ENCODE assay signal across 17 cellular contexts in the genomic region with DNA sequence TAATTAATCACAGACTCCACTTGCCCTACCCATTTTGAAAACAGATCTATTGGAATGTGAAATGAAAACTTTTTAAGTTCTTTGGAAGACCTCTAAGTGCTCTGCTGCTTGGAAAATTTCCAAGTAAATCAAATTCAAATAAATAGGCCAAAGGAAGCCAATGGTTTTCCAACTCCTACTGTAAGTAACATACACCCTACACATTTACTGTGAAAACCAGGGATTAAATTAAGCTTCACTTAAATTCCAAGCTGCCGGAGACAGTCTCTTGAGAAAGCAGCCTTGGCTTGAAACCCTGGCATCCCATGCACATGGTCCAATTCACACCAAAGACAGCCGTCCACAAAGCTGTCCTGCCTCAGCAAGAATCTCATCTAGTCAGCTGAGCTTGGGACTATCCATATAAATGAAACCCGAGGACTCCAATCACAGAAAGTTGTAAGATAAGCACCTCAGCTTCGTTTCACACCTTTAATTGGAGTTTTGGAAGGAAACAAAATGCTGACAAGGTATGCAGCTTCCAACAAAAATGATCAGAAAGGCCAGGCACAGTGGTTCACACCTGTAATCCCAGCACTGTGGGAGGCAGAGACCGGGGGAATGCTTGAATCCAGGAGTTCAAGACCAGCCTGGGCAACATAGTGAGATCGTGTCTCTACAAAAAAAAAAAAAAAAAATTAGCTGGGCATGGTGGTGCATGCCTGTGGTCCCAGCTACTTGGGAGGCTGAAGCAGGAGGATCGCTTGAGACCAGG.
A peak's percentile ranks its signal among the peaks of the same experiment; 100 is the strongest.
DNase-seq lines count a peak whose midpoint lies in the region; ATAC-seq and TF ChIP-seq lines count a peak whose summit lies in the region.
"Had no signal": no experiment of that assay in that cellular context is flagged by ENCODE, and none has a peak within 500 bp of the region (broad histone marks: within the 10 kb centered on the region; RNA-seq: fewer than 3 reads in every experiment).

No MANE protein-coding gene starts in this region.

- POLR2A ChIA-PET in HCT116 (lab: Charles Lee): interaction anchor here (1.0 to 1.3 kb wide), 2 partner anchors 19 to 35 kb away, joined by 3 read pairs; no protein-coding TSS in a partner anchor

- H3K9me2 ChIP-seq in HCT116 (ENCODE audit: insufficient read depth): no peaks in the 10 kb centered on the region

- no peaks in the 10 kb centered on the region for H3K27me3 ChIP-seq in HCT116 (ENCODE audit: insufficient read depth, low read length)
- no peaks in the 10 kb centered on the region for H3K27me3 ChIP-seq in left lung
- no peaks in the 10 kb centered on the region for H3K27me3 ChIP-seq in thymus (ENCODE audit: control insufficient read depth, insufficient read depth)
- H3K27me3 ChIP-seq in spleen (replicated peaks in 1 of 7): no peaks in the 10 kb centered on the region
- H3K27me3 ChIP-seq: cardiac muscle cell, dorsolateral prefrontal cortex, vagina had no signal

- H3K9me3 ChIP-seq in HCT116 (ENCODE audit: control insufficient read depth in 1 of 2, insufficient read depth in 1 of 2, low read depth in 1 of 2, low read length in 2 of 2) (no peaks in the 10 kb centered on the region), left lung (no peaks in the 10 kb centered on the region), thymus (ENCODE audit: control insufficient read depth) (no peaks in the 10 kb centered on the region), spleen (no peaks in the 10 kb centered on the region)
- H3K9me3 ChIP-seq: vagina had no signal

- no peaks in the 10 kb centered on the region for H3K36me3 ChIP-seq in HCT116 (ENCODE audit: control insufficient read depth in 1 of 2, insufficient read depth in 2 of 2, low read length in 2 of 2)
- no peaks in the 10 kb centered on the region for H3K36me3 ChIP-seq in left lung
- H3K36me3 ChIP-seq in thymus (ENCODE audit: control insufficient read depth, insufficient read depth): no peaks in the 10 kb centered on the region
- no peaks in the 10 kb centered on the region for H3K36me3 ChIP-seq in spleen
- H3K36me3 ChIP-seq: cardiac muscle cell, vagina had no signal

- H3K4me3 ChIP-seq in HCT116 (replicated peaks in 1 of 2; ENCODE audit: low read depth in 1 of 2, low read length in 2 of 2) (peak overlapping the region in 1 of 2 experiments; percentile 33; a peak in 2 of 4 replicates), astrocyte of the spinal cord (ENCODE audit: low read depth, low read length) (no peak overlapping the region), left lung (no peak overlapping the region), thymus (ENCODE audit: low read length) (no peak overlapping the region), spleen (no peak overlapping the region)
- H3K4me3 ChIP-seq: cardiac muscle cell, dorsolateral prefrontal cortex, vagina had no signal

- RAD21 ChIA-PET in HCT116 (lab: Charles Lee; ENCODE audit: low non-redundant PET in 1 of 2, low total read pairs in 2 of 2, uncharacterized antibody in 2 of 2, unreplicated experiment in 2 of 2): no interaction called here

- no peak for DNase-seq in HCT116 (ENCODE audit: low read depth, low spot score)
- peak; percentile 55 for DNase-seq in astrocyte of the spinal cord (ENCODE audit: low read depth, low spot score)
- no peak for DNase-seq in left lung
- no peak for DNase-seq in mucosa of gallbladder (ENCODE audit: low spot score)
- no peak for DNase-seq in spleen
- DNase-seq in GM10266 (ENCODE audit: extremely low spot score): no peak
- DNase-seq: activated CD4-positive, alpha-beta T cell treated with anti-CD3 and anti-CD28 coated beads for 36 hours; activated effector memory CD4-positive, alpha-beta T cell treated with Interleukin-2 at 50 U/mL for 16 hours; dorsolateral prefrontal cortex; glutamatergic neuron; NCI-H1694; retina had no signal

- peak overlapping the region; percentile 63 for H3K9ac ChIP-seq in HCT116 (ENCODE audit: low read length)

- H3K27ac ChIP-seq in HCT116 (ENCODE audit: low read depth, low read length): peak overlapping the region; percentile 84
- H3K27ac ChIP-seq in left lung: peak overlapping the region; percentile 19 to 64
- peak overlapping the region; percentile 31 for H3K27ac ChIP-seq in thymus (ENCODE audit: low read depth)
- no peak overlapping the region for H3K27ac ChIP-seq in spleen
- H3K27ac ChIP-seq: cardiac muscle cell, vagina had no signal

- peaks cover 95% of the 10 kb centered on the region for H3K79me2 ChIP-seq in HCT116 (ENCODE audit: insufficient read depth, low read length)

- CTCF ChIA-PET in HCT116 (lab: Charles Lee): no interaction called here

- no peak for TF ChIP-seq RAD21 in HCT116 (IDR thresholded peaks at IDR 0.05; ENCODE audit: low read depth)

- intact Hi-C loops in HCT116 (cut with micrococcal nuclease) (no loop called here), left lung (cut with DNase I) (no loop called here), spleen (cut with DNase I; ENCODE audit: low total_unique reads) (no loop called here)

- in situ Hi-C loops in astrocyte of the spinal cord (cut with HindIII; ENCODE audit: low sequenced_read_pairs): no loop called here

- TF ChIP-seq CTCF in HCT116 (IDR thresholded peaks at IDR 0.05 in 2 of 3, conservative IDR thresholded peaks at IDR 0.05 in 1 of 3; ENCODE audit: borderline replicate concordance in 1 of 3, insufficient read depth in 1 of 3, low read depth in 2 of 3, low read length in 2 of 3): no peak
- TF ChIP-seq CTCF in astrocyte of the spinal cord (IDR thresholded peaks at IDR 0.05; ENCODE audit: low read depth, low read length): no peak
- no peak for TF ChIP-seq CTCF in left lung (IDR thresholded peaks at IDR 0.05)
- TF ChIP-seq CTCF in spleen (IDR thresholded peaks at IDR 0.05 in 8 of 11, conservative IDR thresholded peaks at IDR 0.05 in 3 of 11): no peak
- no peak for TF ChIP-seq CTCF in GM10266 (IDR thresholded peaks at IDR 0.05; ENCODE audit: control insufficient read depth, insufficient read depth, low read depth, missing control alignments)

- H2AFZ ChIP-seq in HCT116 (ENCODE audit: low read depth, low read length, poor library complexity, severe bottlenecking): no peak overlapping the region

- no TSS peak for BruUV-seq in HCT116 (replicated peaks; lab: Mats Ljungman, UMichigan)

- WGBS in thymus: 88% methylated on average over 7 of the region's 7 CpGs
- 78 to 87% (median 85%) methylated on average over 7 of the region's 7 CpGs for WGBS in spleen, 5 donors

- ATAC-seq in HCT116 (peak; percentile 15; the same call in 1 of the 2 replicates), left lung (no peak), GM21529 (IDR thresholded peaks at IDR 0.05; ENCODE audit: unreplicated experiment) (no peak)
- ATAC-seq: activated CD4-positive, alpha-beta T cell treated with anti-CD3 and anti-CD28 coated beads for 36 hours; esophagus mucosa had no signal

- H4K20me1 ChIP-seq in HCT116 (ENCODE audit: insufficient read depth): no peaks in the 10 kb centered on the region

- peak overlapping the region; percentile 80 for H3K4me2 ChIP-seq in HCT116 (ENCODE audit: low read length)

- no peak for TF ChIP-seq POLR2A in HCT116 (IDR thresholded peaks at IDR 0.05; ENCODE audit: borderline replicate concordance, extremely low read depth, insufficient read depth, insufficient read length)
- no peak for TF ChIP-seq POLR2A in spleen (IDR thresholded peaks at IDR 0.05)

- H3K4me1 ChIP-seq in HCT116 (ENCODE audit: control insufficient read depth in 1 of 2, insufficient read depth in 2 of 2, low read length in 2 of 2) (peaks cover 75 to 98% of the 10 kb centered on the region in 2 experiments), left lung (peaks cover 0 to 10% of the 10 kb centered on the region in 2 donors), thymus (ENCODE audit: control insufficient read depth, insufficient read depth, low read length) (no peaks in the 10 kb centered on the region), spleen (peaks cover 0 to 7% (median 2%) of the 10 kb centered on the region in 6 donors)

TF ChIP-seq in HCT116, 20 proteins besides CTCF, POLR2A, EP300 and RAD21 (continues in another document):
- no peak for TF ChIP-seq TCF7L2 (IDR thresholded peaks at IDR 0.05; ENCODE audit: borderline replicate concordance, extremely low read depth, insufficient read depth, insufficient read length)
- no peak for TF ChIP-seq CBX3 (IDR thresholded peaks at IDR 0.05; ENCODE audit: low read depth)
- no peak for TF ChIP-seq SIN3A (IDR thresholded peaks at IDR 0.05; ENCODE audit: low read depth)
- TF ChIP-seq, protein P1, sequence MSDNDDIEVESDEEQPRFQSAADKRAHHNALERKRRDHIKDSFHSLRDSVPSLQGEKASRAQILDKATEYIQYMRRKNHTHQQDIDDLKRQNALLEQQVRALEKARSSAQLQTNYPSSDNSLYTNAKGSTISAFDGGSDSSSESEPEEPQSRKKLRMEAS (IDR thresholded peaks at IDR 0.05): no peak
- no peak for TF ChIP-seq ELF1 (IDR thresholded peaks at IDR 0.05; ENCODE audit: borderline replicate concordance, low read depth)
- TF ChIP-seq POLR2AphosphoS5 (IDR thresholded peaks at IDR 0.05; ENCODE audit: low read depth, low read length): no peak
- TF ChIP-seq, protein P2, sequence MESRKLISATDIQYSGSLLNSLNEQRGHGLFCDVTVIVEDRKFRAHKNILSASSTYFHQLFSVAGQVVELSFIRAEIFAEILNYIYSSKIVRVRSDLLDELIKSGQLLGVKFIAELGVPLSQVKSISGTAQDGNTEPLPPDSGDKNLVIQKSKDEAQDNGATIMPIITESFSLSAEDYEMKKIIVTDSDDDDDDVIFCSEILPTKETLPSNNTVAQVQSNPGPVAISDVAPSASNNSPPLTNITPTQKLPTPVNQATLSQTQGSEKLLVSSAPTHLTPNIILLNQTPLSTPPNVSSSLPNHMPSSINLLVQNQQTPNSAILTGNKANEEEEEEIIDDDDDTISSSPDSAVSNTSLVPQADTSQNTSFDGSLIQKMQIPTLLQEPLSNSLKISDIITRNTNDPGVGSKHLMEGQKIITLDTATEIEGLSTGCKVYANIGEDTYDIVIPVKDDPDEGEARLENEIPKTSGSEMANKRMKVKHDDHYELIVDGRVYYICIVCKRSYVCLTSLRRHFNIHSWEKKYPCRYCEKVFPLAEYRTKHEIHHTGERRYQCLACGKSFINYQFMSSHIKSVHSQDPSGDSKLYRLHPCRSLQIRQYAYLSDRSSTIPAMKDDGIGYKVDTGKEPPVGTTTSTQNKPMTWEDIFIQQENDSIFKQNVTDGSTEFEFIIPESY (IDR thresholded peaks at IDR 0.05; ENCODE audit: extremely low read depth, insufficient replicate concordance, low read length): no peak
- TF ChIP-seq ZFX (IDR thresholded peaks at IDR 0.05): no peak
- no peak for TF ChIP-seq EZH2phosphoT487 (IDR thresholded peaks at IDR 0.05; ENCODE audit: borderline replicate concordance)
- TF ChIP-seq SRF (IDR thresholded peaks at IDR 0.05; ENCODE audit: low read depth): no peak
- no peak for TF ChIP-seq JUND (IDR thresholded peaks at IDR 0.05)
- no peak for TF ChIP-seq CEBPB (IDR thresholded peaks at IDR 0.05; ENCODE audit: low read depth)
- no peak for TF ChIP-seq FOSL1 (IDR thresholded peaks at IDR 0.05; ENCODE audit: low read depth)
- TF ChIP-seq SP1 (IDR thresholded peaks at IDR 0.05; ENCODE audit: low read depth): no peak
- no peak for TF ChIP-seq EGR1 (IDR thresholded peaks at IDR 0.05; ENCODE audit: low read depth)

Comparison
In these comparisons a context has a peak if more than half of its experiments do, and no peak if none do; other contexts are left out.
1. H3K27ac ChIP-seq: peak in HCT116 (single experiment), left lung (2 of 2) and thymus (single experiment); none in spleen (0 of 8).